38 cellular contexts compared by ENCODE assay signal in the genomic region with DNA sequence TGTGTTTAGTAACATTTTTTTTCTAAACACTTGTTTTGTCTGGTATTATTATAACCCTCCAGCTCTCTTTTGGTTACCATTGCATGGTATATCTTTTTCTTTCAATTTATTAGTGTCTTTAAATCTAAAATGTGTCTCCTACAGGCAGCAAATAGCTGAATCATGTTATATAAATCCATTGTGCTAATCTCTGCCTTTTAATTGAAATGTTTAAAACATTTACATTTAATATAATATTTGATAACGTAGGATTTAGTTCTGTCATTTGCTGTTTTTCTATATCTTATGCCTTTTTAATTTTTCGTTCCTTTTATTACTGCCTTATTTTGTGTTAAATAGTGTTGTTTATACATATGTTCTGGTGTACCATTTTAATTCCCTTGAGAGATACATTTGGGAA. TPM values are rescaled to one million over a fixed set of nuclear protein-coding genes. Genes with fewer than 3 reads are reported as not detected.
"Had no signal": no experiment of that assay in that cellular context is flagged by ENCODE, and none has a peak within 500 bp of the region (broad histone marks: within the 10 kb centered on the region; RNA-seq: fewer than 3 reads in every experiment).

No MANE protein-coding gene starts in this region.

- H3K4me1 ChIP-seq: ascending aorta had no signal

- H3K27ac ChIP-seq: ascending aorta, cardiac muscle cell, WERI-Rb-1 had no signal

- FAIRE-seq: bronchial epithelial cell had no signal

- H3K27me3 Mint-ChIP-seq: activated naive CD4-positive, alpha-beta T cell treated with anti-CD3 and anti-CD28 coated beads, Interleukin-2, amount 10 ng/mL, durations not matched to agents 7 days and 5 days had no signal

- H3K27ac Mint-ChIP-seq: activated CD4-positive, alpha-beta memory T cell treated with anti-CD3 and anti-CD28 coated beads, Interleukin-2, amount 10 ng/mL, durations not matched to agents 7 days and 5 days; activated CD4-positive, alpha-beta T cell treated with anti-CD3 and anti-CD28 coated beads for 36 hours; activated CD4-positive, alpha-beta T cell treated with anti-CD3 and anti-CD28 coated beads, Interleukin-2, amount 10 ng/mL, durations not matched to agents 7 days and 5 days; activated naive CD4-positive, alpha-beta T cell treated with anti-CD3 and anti-CD28 coated beads, Interleukin-2, amount 10 ng/mL, durations not matched to agents 7 days and 5 days; activated naive CD4-positive, alpha-beta T cell treated with anti-CD3 and anti-CD28 coated beads, Interleukin-2, amount 50 U/mL, for 24 hours; activated naive CD8-positive, alpha-beta T cell; activated naive CD8-positive, alpha-beta T cell treated with anti-CD3 and anti-CD28 coated beads, Interleukin-2, amount 10 ng/mL, durations not matched to agents 7 days and 5 days; activated naive CD8-positive, alpha-beta T cell treated with anti-CD3 and anti-CD28 coated beads, Interleukin-2, amount 50 U/mL, for 24 hours; activated T-cell treated with anti-CD3 and anti-CD28 coated beads, Interleukin-2, amount 50 U/mL, for 24 hours; activated T-helper 2 cell treated with anti-CD3 and anti-CD28 coated beads, Interferon-gamma antibody, Interleukin-2, Interleukin-4, amounts not matched to agents 10 μg/mL and 5 μg/mL and 100 μg/mL, durations not matched to agents 14 hours and 24 hours and 36 hours; brain; T-helper 1 cell treated with Interleukin-12 subunit alpha and Interleukin-12 subunit beta and Interleukin-4 antibody, amounts not matched to agents 30 μg/mL and 1 μg/mL, for 36 hours; T-helper 2 cell treated with Interferon-gamma antibody and Interleukin-4, amounts not matched to agents 5 μg/mL and 100 μg/mL, for 36 hours; WTC11 had no signal

- H3K4me3 Mint-ChIP-seq: activated CD4-positive, alpha-beta memory T cell treated with anti-CD3 and anti-CD28 coated beads, Interleukin-2, amount 10 ng/mL, durations not matched to agents 7 days and 5 days; activated CD4-positive, alpha-beta T cell treated with anti-CD3 and anti-CD28 coated beads for 36 hours; activated CD4-positive, alpha-beta T cell treated with anti-CD3 and anti-CD28 coated beads, Interleukin-2, amount 10 ng/mL, durations not matched to agents 7 days and 5 days; activated naive CD4-positive, alpha-beta T cell treated with anti-CD3 and anti-CD28 coated beads, Interleukin-2, amount 10 ng/mL, durations not matched to agents 7 days and 5 days; activated naive CD4-positive, alpha-beta T cell treated with anti-CD3 and anti-CD28 coated beads, Interleukin-2, amount 50 U/mL, for 24 hours; activated naive CD8-positive, alpha-beta T cell; activated naive CD8-positive, alpha-beta T cell treated with anti-CD3 and anti-CD28 coated beads, Interleukin-2, amount 10 ng/mL, durations not matched to agents 7 days and 5 days; activated naive CD8-positive, alpha-beta T cell treated with anti-CD3 and anti-CD28 coated beads, Interleukin-2, amount 50 U/mL, for 24 hours; activated T-cell treated with anti-CD3 and anti-CD28 coated beads, Interleukin-2, amount 50 U/mL, for 24 hours; brain; central memory CD8-positive, alpha-beta T cell; T-helper 1 cell treated with Interleukin-12 subunit alpha and Interleukin-12 subunit beta and Interleukin-4 antibody, amounts not matched to agents 30 μg/mL and 1 μg/mL, for 36 hours; T-helper 2 cell treated with Interferon-gamma antibody and Interleukin-4, amounts not matched to agents 5 μg/mL and 100 μg/mL, for 36 hours; WTC11 had no signal

- H3K4me3 ChIP-seq: ascending aorta, cardiac muscle cell had no signal

- H3K36me3 ChIP-seq: ascending aorta, cardiac muscle cell, WERI-Rb-1 had no signal

- DNase-seq: activated CD4-positive, alpha-beta memory T cell treated with anti-CD3 and anti-CD28 coated beads, Interleukin-2, amount 10 ng/mL, durations not matched to agents 7 days and 5 days; activated CD4-positive, alpha-beta T cell treated with anti-CD3 and anti-CD28 coated beads for 1 hour; activated CD4-positive, alpha-beta T cell treated with anti-CD3 and anti-CD28 coated beads for 36 hours; activated CD4-positive, alpha-beta T cell treated with anti-CD3 and anti-CD28 coated beads for 48 hours; activated CD4-positive, alpha-beta T cell treated with anti-CD3 and anti-CD28 coated beads, Interleukin-2, amount 10 ng/mL, durations not matched to agents 7 days and 5 days; activated CD4-positive, alpha-beta T cell treated with anti-CD3 and anti-CD28 coated beads, Interleukin-2, amount 50 U/mL, for 48 hours; activated CD4-positive, CD25-positive, alpha-beta regulatory T cell; activated CD8-positive, alpha-beta memory T cell treated with anti-CD3 and anti-CD28 coated beads, Interleukin-2, amount 50 U/mL, for 4 hours; activated effector memory CD4-positive, alpha-beta T cell treated with Interleukin-2 at 50 U/mL for 16 hours; activated gamma-delta T cell; activated naive CD4-positive, alpha-beta T cell treated with anti-CD3 and anti-CD28 coated beads, Interleukin-2, amount 10 ng/mL, durations not matched to agents 7 days and 5 days; activated naive CD4-positive, alpha-beta T cell treated with Interleukin-2 at 50 U/mL for 16 hours; activated naive CD8-positive, alpha-beta T cell treated with anti-CD3 and anti-CD28 coated beads, Interleukin-2, amount 10 ng/mL, durations not matched to agents 7 days and 5 days; activated naive CD8-positive, alpha-beta T cell treated with anti-CD3 and anti-CD28 coated beads, Interleukin-2, amount 50 U/mL, for 24 hours; activated T-cell treated with anti-CD3 and anti-CD28 coated beads for 4 hours; activated T-cell treated with anti-CD3 and anti-CD28 coated beads, Interleukin-2, amount 50 U/mL, for 24 hours; activated T-cell treated with anti-CD3 and anti-CD28 coated beads, Interleukin-2, amount 50 U/mL, for 48 hours; amygdala; anterior cingulate cortex; caudate nucleus; cerebellar nuclear complex; T-helper 1 cell; T-helper 2 cell; T-helper 9 cell; WERI-Rb-1 had no signal

- ATAC-seq: activated CD4-positive, alpha-beta T cell treated with anti-CD3 and anti-CD28 coated beads for 36 hours; activated CD4-positive, CD25-positive, alpha-beta regulatory T cell treated with anti-CD3 and anti-CD28 coated beads, Interleukin-2, amount 50 U/mL, for 24 hours; activated naive CD8-positive, alpha-beta T cell treated with anti-CD3 and anti-CD28 coated beads, Interleukin-2, amount 50 U/mL, for 24 hours; WTC11 had no signal

- H3K36me3 Mint-ChIP-seq: activated naive CD4-positive, alpha-beta T cell treated with anti-CD3 and anti-CD28 coated beads, Interleukin-2, amount 10 ng/mL, durations not matched to agents 7 days and 5 days; activated naive CD8-positive, alpha-beta T cell treated with anti-CD3 and anti-CD28 coated beads, Interleukin-2, amount 10 ng/mL, durations not matched to agents 7 days and 5 days had no signal

- H3K4me1 Mint-ChIP-seq: activated CD4-positive, alpha-beta T cell treated with anti-CD3 and anti-CD28 coated beads for 36 hours; activated CD4-positive, alpha-beta T cell treated with anti-CD3 and anti-CD28 coated beads, Interleukin-2, amount 10 ng/mL, durations not matched to agents 7 days and 5 days; activated naive CD4-positive, alpha-beta T cell treated with anti-CD3 and anti-CD28 coated beads, Interleukin-2, amount 10 ng/mL, durations not matched to agents 7 days and 5 days; activated naive CD4-positive, alpha-beta T cell treated with anti-CD3 and anti-CD28 coated beads, Interleukin-2, amount 50 U/mL, for 24 hours; activated naive CD8-positive, alpha-beta T cell treated with anti-CD3 and anti-CD28 coated beads, Interleukin-2, amount 10 ng/mL, durations not matched to agents 7 days and 5 days; activated naive CD8-positive, alpha-beta T cell treated with anti-CD3 and anti-CD28 coated beads, Interleukin-2, amount 50 U/mL, for 24 hours; brain; central memory CD8-positive, alpha-beta T cell; WTC11 had no signal

- H3K27me3 ChIP-seq: ascending aorta had no signal

RNA-seq across cellular contexts. Expression of a gene that starts 17.1 kb away (rescaled TPM):
- total RNA-seq: activated CD4-positive, alpha-beta memory T cell treated with anti-CD3 and anti-CD28 coated beads, Interleukin-2, amount 10 ng/mL, durations not matched to agents 7 days and 5 days; activated CD4-positive, alpha-beta T cell treated with anti-CD3 and anti-CD28 coated beads, Interleukin-2, amount 10 ng/mL, durations not matched to agents 7 days and 5 days; activated CD8-positive, alpha-beta memory T cell treated with anti-CD3 and anti-CD28 coated beads for 36 hours; activated T-helper 2 cell treated with anti-CD3 and anti-CD28 coated beads, Interferon-gamma antibody, Interleukin-2, Interleukin-4, amounts not matched to agents 10 μg/mL and 5 μg/mL and 100 μg/mL, durations not matched to agents 14 hours and 24 hours and 36 hours; ascending aorta had no signal
- polyA plus RNA-seq: cardiac muscle cell had no signal

RNA-seq across cellular contexts. Expression of a gene that starts 46.7 kb away (rescaled TPM):
- total RNA-seq: activated CD4-positive, alpha-beta memory T cell treated with anti-CD3 and anti-CD28 coated beads, Interleukin-2, amount 10 ng/mL, durations not matched to agents 7 days and 5 days; activated CD4-positive, alpha-beta T cell treated with anti-CD3 and anti-CD28 coated beads for 36 hours; activated CD4-positive, alpha-beta T cell treated with anti-CD3 and anti-CD28 coated beads, Interleukin-2, amount 10 ng/mL, durations not matched to agents 7 days and 5 days; activated CD8-positive, alpha-beta memory T cell treated with anti-CD3 and anti-CD28 coated beads for 36 hours; activated naive CD8-positive, alpha-beta T cell treated with anti-CD3 and anti-CD28 coated beads, Interleukin-2, amount 10 ng/mL, durations not matched to agents 7 days and 5 days had no signal
